Comparison of ENCODE assay signal across 18 cellular contexts in genomic region chr11:1270476-1270875, GRCh38. TPM values are rescaled to one million over a fixed set of nuclear protein-coding genes. Genes with fewer than 3 reads are reported as not detected.
DNase-seq lines count a peak whose midpoint lies in the region; ATAC-seq and TF ChIP-seq lines count a peak whose summit lies in the region.
"Had no signal": no experiment of that assay in that cellular context is flagged by ENCODE, and none has a peak within 500 bp of the region (broad histone marks: within the 10 kb centered on the region; RNA-seq: fewer than 3 reads in every experiment).

No MANE protein-coding gene starts in this region.

- POLR2A ChIA-PET in A673 (lab: Charles Lee; ENCODE audit: low non-redundant PET), result no interaction called here

- H3K27me3 ChIP-seq in A673 (replicated peaks; ENCODE audit: insufficient read depth, low read depth, low read length, poor library complexity) (no peaks in the 10 kb centered on the region), HUES48 (ENCODE audit: control insufficient read depth, insufficient read depth, low read length) (no peaks in the 10 kb centered on the region)
- H3K27me3 ChIP-seq: MG63 had no signal

- ATAC-seq in esophagus mucosa (peak; percentile 14), omental fat pad (ENCODE audit: low FRiP score) (peak; percentile 16)

- CTCF ChIA-PET in A673 (lab: Charles Lee), result interaction anchor here (0.6 kb wide), 2 partner anchors 304 to 403 kb away, joined by 3 to 4 read pairs; no protein-coding TSS in a partner anchor

- H3K9me3 ChIP-seq in A673 (ENCODE audit: low read depth, low read length, poor library complexity, severe bottlenecking) (no peaks in the 10 kb centered on the region), HUES48 (ENCODE audit: control insufficient read depth, insufficient read depth, low read length) (no peaks in the 10 kb centered on the region; the same call in 1 of the 2 replicates)
- H3K9me3 ChIP-seq: MG63 had no signal

- TF ChIP-seq CTCF in A673 (conservative IDR thresholded peaks at IDR 0.05; ENCODE audit: low read depth, low read length) (no peak), omental fat pad (IDR thresholded peaks at IDR 0.05) (no peak)

- intact Hi-C loops in A673 (cut with micrococcal nuclease; ENCODE audit: unreplicated experiment), result no loop called here

- no peak overlapping the region for H3K9ac ChIP-seq in HUES48 (ENCODE audit: low read depth, low read length)

- no TSS peak for BruUV-seq in A673 (replicated peaks; lab: Mats Ljungman, UMichigan)

- H3K4me3 ChIP-seq in A673 (ENCODE audit: low read depth, low read length, poor library complexity, severe bottlenecking) (no peak overlapping the region), HUES48 (ENCODE audit: low read depth, low read length) (no peak overlapping the region)
- H3K4me3 ChIP-seq: MG63 had no signal

- H3K4me1 ChIP-seq in A673 (ENCODE audit: insufficient read depth, low read length, poor library complexity, severe bottlenecking) (peaks cover 14% of the 10 kb centered on the region), HUES48 (ENCODE audit: control insufficient read depth, insufficient read depth, low read length) (no peaks in the 10 kb centered on the region)

- DNase-seq in A673 (ENCODE audit: low spot score) (no peak), omental fat pad (ENCODE audit: low spot score) (no peak), ureter (ENCODE audit: low spot score) (no peak), SHP77 treated with DMSO at 0.1 percent for 48 hours (lab: John Stamatoyannopoulos, UW) (no peak), NCI-H2196 treated with DMSO at 0.1 percent for 48 hours (lab: John Stamatoyannopoulos, UW; ENCODE audit: unreplicated experiment) (no peak)
- DNase-seq: CD8-positive, alpha-beta memory T cell; DMS79 treated with DMSO at 0.1 percent for 48 hours; Karpas-422; MG63; NCI-H1092 treated with DMSO at 0.1 percent for 48 hours; NCI-H2081 treated with DMSO at 0.1 percent for 48 hours; NCI-H524; SHP77 had no signal

- H3K27ac ChIP-seq in A673 (ENCODE audit: low read depth, low read length, poor library complexity, severe bottlenecking), result peak overlapping the region; percentile 72
- H3K27ac ChIP-seq in HUES48 (ENCODE audit: low read depth, low read length), result peak overlapping the region; percentile 35

- H3K36me3 ChIP-seq in A673 (ENCODE audit: insufficient read depth, low read length, poor library complexity, severe bottlenecking) (no peaks in the 10 kb centered on the region), HUES48 (ENCODE audit: control insufficient read depth, insufficient read depth, low read length) (peaks cover 5% of the 10 kb centered on the region; the same call in 1 of the 2 replicates)
- H3K36me3 ChIP-seq: MG63 had no signal

RNA-seq across cellular contexts. Expression of gene TOLLIP, which starts 39.0 kb away (rescaled TPM):
- 24.0 and 32.5 TPM in 2 replicates for total RNA-seq in A673 (2021)
- total RNA-seq in esophagus mucosa, result 118 TPM
- 10 to 100 TPM; 33.6 to 52.8 (median 39.9) TPM for total RNA-seq in omental fat pad
- 122 TPM for total RNA-seq in ureter

RNA-seq across cellular contexts. Expression of gene MUC5B, which starts 47.6 kb away (rescaled TPM):
- total RNA-seq in A673 (2021), result not detected in 2 replicates
- 16.0 TPM for total RNA-seq in esophagus mucosa
- total RNA-seq in omental fat pad, result under 1 TPM in 1 of 4 donors, not detected in 3; 0.44 TPM
- total RNA-seq in ureter, result not detected
- total RNA-seq: B cell; CD8-positive, alpha-beta memory T cell; G401; IMR-90 had no signal

Comparison
In these comparisons a context has a peak if more than half of its experiments do, and no peak if none do; other contexts are left out.
1. RNA of gene MUC5B, which starts 47.6 kb away (total RNA-seq): 16.0 TPM in esophagus mucosa (single experiment); not detected in ureter (single experiment), not detected in A673 and 0.44 TPM in omental fat pad; every median in the first group is over 10 times any median in the second.